2 cellular contexts compared by ENCODE assay signal in genomic region chr6:122712093-122712863, GRCh38.
TF ChIP-seq lines count a peak whose summit lies in the region.

No MANE protein-coding gene starts in this region.

TF ChIP-seq in IMR-90, 13 proteins besides CTCF, POLR2A, EP300 and RAD21:
- TF ChIP-seq USF2 (IDR thresholded peaks at IDR 0.05; ENCODE audit: low read depth, low read length) = no peak
- TF ChIP-seq CEBPB (IDR thresholded peaks at IDR 0.05; ENCODE audit: low read depth, low read length) = peak; percentile 10; the same call in 1 of the 2 replicates

TF ChIP-seq in endothelial cell of umbilical vein, 7 proteins besides CTCF, POLR2A, EP300 and RAD21:
- TF ChIP-seq GATA2 (IDR thresholded peaks at IDR 0.05; ENCODE audit: insufficient read depth, insufficient read length, low read depth, low read length) = no peak
- no peak for TF ChIP-seq POLR2AphosphoS5 (IDR thresholded peaks at IDR 0.05; ENCODE audit: insufficient read depth, low read depth, low read length)
- TF ChIP-seq MYC (IDR thresholded peaks at IDR 0.05; ENCODE audit: low read depth, low read length) = no peak
- no peak for TF ChIP-seq MAX (IDR thresholded peaks at IDR 0.05; ENCODE audit: insufficient read depth, insufficient read length)
- TF ChIP-seq EZH2 (IDR thresholded peaks at IDR 0.05; ENCODE audit: borderline replicate concordance, low read depth, low read length, severe bottlenecking) = no peak
- no peak for TF ChIP-seq FOS (IDR thresholded peaks at IDR 0.05; ENCODE audit: borderline replicate concordance, insufficient read depth, low read length)
- TF ChIP-seq JUN (IDR thresholded peaks at IDR 0.05; ENCODE audit: borderline replicate concordance, insufficient read depth, insufficient read length, low read depth) = no peak
